ENCODE assay signal across 15 cellular contexts in the genomic region with DNA sequence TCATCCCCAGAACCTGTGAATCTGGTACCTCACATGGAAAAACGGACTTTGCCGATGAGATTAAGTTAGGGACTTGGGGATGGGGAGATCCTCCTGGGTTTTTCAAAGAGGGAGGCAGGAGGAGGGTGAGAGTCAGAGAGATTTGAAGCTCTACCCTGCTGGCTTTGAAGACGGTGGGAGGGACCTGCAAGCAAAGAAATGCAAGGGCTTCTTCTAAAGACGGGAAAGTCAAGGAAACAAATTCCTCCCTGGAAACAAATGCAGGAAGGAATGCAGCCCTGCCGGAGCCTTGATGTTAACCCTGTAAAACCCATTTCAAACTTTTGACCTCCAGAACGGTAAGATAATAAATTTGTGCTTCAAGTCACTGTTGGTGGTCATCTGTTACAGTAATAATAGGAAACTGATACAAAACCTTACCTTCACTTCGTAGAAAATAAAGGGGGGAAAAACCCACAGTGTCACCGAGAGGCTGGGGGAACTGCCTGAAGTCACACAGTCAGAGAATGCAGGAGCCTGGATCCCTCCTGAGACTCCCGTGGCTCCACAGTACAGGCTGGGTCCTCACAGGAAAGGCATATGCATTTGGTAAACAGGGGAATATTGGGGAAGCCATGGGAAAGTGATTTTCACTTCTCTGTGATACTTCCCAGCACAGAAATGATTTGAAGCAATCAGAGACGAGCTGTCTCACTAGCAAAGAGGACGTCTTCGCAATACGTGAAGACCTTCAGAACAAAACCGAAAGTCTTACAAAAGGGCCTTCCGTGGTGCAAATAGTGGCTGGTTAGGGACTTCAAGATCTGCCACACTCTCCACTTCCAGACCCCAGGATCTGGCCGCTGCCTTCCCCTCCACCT. TPM values are rescaled to one million over a fixed set of nuclear protein-coding genes. Genes with fewer than 3 reads are reported as not detected.
A peak's percentile ranks its signal among the peaks of the same experiment; 100 is the strongest.
DNase-seq lines count a peak whose midpoint lies in the region; ATAC-seq and TF ChIP-seq lines count a peak whose summit lies in the region.
"Had no signal": no experiment of that assay in that cellular context is flagged by ENCODE, and none has a peak within 500 bp of the region (broad histone marks: within the 10 kb centered on the region; RNA-seq: fewer than 3 reads in every experiment).

No MANE protein-coding gene starts in this region.

- peaks cover 43% of the 10 kb centered on the region for H3K27me3 Mint-ChIP-seq in activated T-helper 17 cell treated with anti-CD3 and anti-CD28 coated beads, Interleukin-2, amount 50 U/mL, for 72 hours

- H3K27ac ChIP-seq in trophoblast cell (ENCODE audit: low read depth, low read length) (peak overlapping the region; percentile 76), upper lobe of left lung (no peak overlapping the region)
- H3K27ac ChIP-seq: coronary artery, suprapubic skin had no signal

- peak overlapping the region; percentile 43 for H3K4me2 ChIP-seq in trophoblast cell (ENCODE audit: low read length)

- TF ChIP-seq CTCF in upper lobe of left lung (IDR thresholded peaks at IDR 0.05) = no peak

- H3K9me3 ChIP-seq in trophoblast cell (ENCODE audit: insufficient read depth, low read depth, low read length) = no peaks in the 10 kb centered on the region
- H3K9me3 ChIP-seq in upper lobe of left lung = no peaks in the 10 kb centered on the region
- H3K9me3 ChIP-seq: suprapubic skin had no signal

- H3K79me1 ChIP-seq in trophoblast cell (ENCODE audit: low read length) = peaks cover 21% of the 10 kb centered on the region

- peak overlapping the region; percentile 87 for H2BK120ac ChIP-seq in trophoblast cell (ENCODE audit: insufficient read depth, low read length, poor library complexity)

- no peaks in the 10 kb centered on the region for H3K36me3 ChIP-seq in trophoblast cell (ENCODE audit: control insufficient read depth in 1 of 2, insufficient read depth in 2 of 2, low read length in 2 of 2)
- H3K36me3 ChIP-seq in upper lobe of left lung = no peaks in the 10 kb centered on the region
- H3K36me3 ChIP-seq: suprapubic skin had no signal

- no peak for TF ChIP-seq POLR2A in upper lobe of left lung (IDR thresholded peaks at IDR 0.05)

- H3K27me3 ChIP-seq in trophoblast cell (ENCODE audit: insufficient read depth, low read length) (no peaks in the 10 kb centered on the region), upper lobe of left lung (no peaks in the 10 kb centered on the region)

- no peaks in the 10 kb centered on the region for H3K36me3 Mint-ChIP-seq in activated T-helper 17 cell treated with anti-CD3 and anti-CD28 coated beads, Interleukin-2, amount 50 U/mL, for 72 hours (ENCODE audit: low read depth)

- H2AK5ac ChIP-seq in trophoblast cell (ENCODE audit: low read length) = peak overlapping the region; percentile 59

- WGBS in trophoblast cell (ENCODE audit: extremely low coverage, insufficient coverage, insufficient read length) = no CpG with 5 or more reads among the region's 16 CpGs
- WGBS in upper lobe of left lung, 2 donors = 41 to 42% methylated on average over 16 of the region's 16 CpGs

- no peak overlapping the region for H3K27ac Mint-ChIP-seq in activated T-helper 17 cell treated with anti-CD3 and anti-CD28 coated beads, Interleukin-2, amount 50 U/mL, for 72 hours

- H3K23ac ChIP-seq in trophoblast cell (ENCODE audit: low read length) = no peak overlapping the region

- peak; percentile 77 for ATAC-seq in GM19351 (IDR thresholded peaks at IDR 0.05; ENCODE audit: unreplicated experiment)
- ATAC-seq in HG03060 (IDR thresholded peaks at IDR 0.05; ENCODE audit: low read depth, unreplicated experiment) = peak; percentile 66
- no peak for ATAC-seq in activated T-helper 17 cell treated with anti-CD3 and anti-CD28 coated beads, Interleukin-2, amount 50 U/mL, for 72 hours (replicated peaks)
- no peak for ATAC-seq in upper lobe of left lung (ENCODE audit: low FRiP score in 2 of 2)
- ATAC-seq in HG03039 (IDR thresholded peaks at IDR 0.05; ENCODE audit: unreplicated experiment) = no peak

- peak overlapping the region; percentile 79 for H3K14ac ChIP-seq in trophoblast cell (ENCODE audit: low read length)

- TF ChIP-seq EP300 in upper lobe of left lung (IDR thresholded peaks at IDR 0.05) = no peak

- peak overlapping the region; percentile 57 for H3K18ac ChIP-seq in trophoblast cell (ENCODE audit: low read length)

- H3K4me1 ChIP-seq in trophoblast cell (ENCODE audit: control insufficient read depth in 1 of 2, insufficient read depth in 2 of 2, low read length in 2 of 2) (peaks cover 27 to 31% of the 10 kb centered on the region in 2 experiments), upper lobe of left lung (peaks cover 0 to 4% (median 0%) of the 10 kb centered on the region in 4 donors)
- H3K4me1 ChIP-seq: suprapubic skin had no signal

- no peak overlapping the region for H4K12ac ChIP-seq in trophoblast cell (ENCODE audit: low read depth, low read length)

- peak overlapping the region; percentile 45 for H3K4me3 Mint-ChIP-seq in activated T-helper 17 cell treated with anti-CD3 and anti-CD28 coated beads, Interleukin-2, amount 50 U/mL, for 72 hours

- peak overlapping the region; percentile 4 for H2AFZ ChIP-seq in trophoblast cell (ENCODE audit: insufficient read depth, low read length, poor library complexity)

- H3K9ac ChIP-seq in trophoblast cell (ENCODE audit: low read length) = no peak overlapping the region

- no peaks in the 10 kb centered on the region for H3K79me2 ChIP-seq in trophoblast cell (ENCODE audit: control insufficient read depth, insufficient read depth, low read length, poor library complexity)

- H2BK5ac ChIP-seq in trophoblast cell (ENCODE audit: low read depth, low read length, poor library complexity) = peak overlapping the region; percentile 87

- H3K4ac ChIP-seq in trophoblast cell (ENCODE audit: low read depth, low read length) = peak overlapping the region; percentile 21

- H4K91ac ChIP-seq in trophoblast cell (ENCODE audit: low read depth, low read length) = peak overlapping the region; percentile 89

- H3K4me3 ChIP-seq in trophoblast cell (ENCODE audit: low read depth, low read length) = no peak overlapping the region
- H3K4me3 ChIP-seq in upper lobe of left lung = no peak overlapping the region
- H3K4me3 ChIP-seq: coronary artery, suprapubic skin had no signal

- H4K8ac ChIP-seq in trophoblast cell (ENCODE audit: low read depth, low read length) = peak overlapping the region; percentile 56

- no peaks in the 10 kb centered on the region for H3K4me1 Mint-ChIP-seq in activated T-helper 17 cell treated with anti-CD3 and anti-CD28 coated beads, Interleukin-2, amount 50 U/mL, for 72 hours

- peak overlapping the region; percentile 91 for H2BK12ac ChIP-seq in trophoblast cell (ENCODE audit: low read length)

- no peaks in the 10 kb centered on the region for H3K9me3 Mint-ChIP-seq in activated T-helper 17 cell treated with anti-CD3 and anti-CD28 coated beads, Interleukin-2, amount 50 U/mL, for 72 hours

- DNase-seq in trophoblast cell (peak; percentile 57 to 83), NCI-H2227 treated with DMSO at 0.1 percent for 48 hours (lab: John Stamatoyannopoulos, UW) (no peak), upper lobe of left lung (no peak)
- DNase-seq: activated naive CD4-positive, alpha-beta T cell treated with Interleukin-2 at 50 U/mL for 16 hours; DMS 273 treated with DMSO at 0.1 percent for 48 hours; SHP77 had no signal

RNA-seq across cellular contexts. Expression of gene CLEC3A, which starts 58.9 kb away (rescaled TPM):
- total RNA-seq in activated T-helper 17 cell treated with anti-CD3 and anti-CD28 coated beads, Interleukin-2, amount 50 U/mL, for 72 hours = not detected
- polyA plus RNA-seq in trophoblast cell (2013) = 0.01 TPM in 1 of 2 replicates, not detected in the other
- not detected for total RNA-seq in upper lobe of left lung
- total RNA-seq: fibroblast of villous mesenchyme, lung microvascular endothelial cell, renal cortical epithelial cell, suprapubic skin had no signal

Comparison
In these comparisons a context has a peak if more than half of its experiments do, and no peak if none do; other contexts are left out.
1. ATAC-seq: peak in GM19351 (single experiment) and HG03060 (single experiment); none in activated T-helper 17 cell treated with anti-CD3 and anti-CD28 coated beads, Interleukin-2, amount 50 U/mL, for 72 hours (single experiment), upper lobe of left lung (0 of 2) and HG03039 (single experiment).
2. DNase-seq: peak in trophoblast cell (2 of 2); none in NCI-H2227 treated with DMSO at 0.1 percent for 48 hours (single experiment) and upper lobe of left lung (0 of 2).